Comparison of ENCODE assay signal across 8 cellular contexts in the genomic region with DNA sequence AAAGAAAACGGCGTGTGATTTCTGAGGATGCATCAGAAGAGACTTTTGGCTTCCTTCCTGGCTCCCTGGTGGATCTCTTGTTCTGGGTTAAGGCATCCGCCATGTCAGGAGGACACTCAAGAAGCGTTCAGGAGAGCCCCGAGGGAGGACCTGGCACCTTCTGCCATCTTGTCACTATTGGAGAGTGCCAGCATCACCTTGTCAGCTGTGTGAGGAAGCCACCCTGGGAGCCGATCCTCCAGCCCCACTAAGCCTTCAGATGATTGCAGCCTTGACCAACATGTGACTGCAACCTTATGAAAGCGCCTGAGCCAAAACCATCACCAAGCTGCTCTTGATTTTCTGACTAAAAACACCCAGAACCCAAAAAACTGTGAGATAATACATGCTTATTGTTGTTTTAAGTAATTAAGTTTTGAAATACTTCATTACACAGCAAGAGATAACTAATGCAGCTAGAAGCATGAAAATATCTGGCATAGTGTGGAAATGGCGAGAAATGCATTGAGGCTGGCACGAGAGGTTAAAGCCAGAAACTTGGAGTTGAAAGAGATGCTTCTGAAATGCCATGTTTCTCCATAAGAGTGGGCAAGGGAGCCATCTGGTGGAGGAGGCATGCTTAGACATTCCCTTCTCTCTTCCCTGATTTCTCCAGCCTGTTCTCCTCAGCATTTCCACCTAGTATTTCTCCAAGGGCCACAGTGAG. TPM values are rescaled to one million over a fixed set of nuclear protein-coding genes. Genes with fewer than 3 reads are reported as not detected.
A peak's percentile ranks its signal among the peaks of the same experiment; 100 is the strongest.
DNase-seq lines count a peak whose midpoint lies in the region; ATAC-seq, FAIRE-seq and TF ChIP-seq lines count a peak whose summit lies in the region.

No MANE protein-coding gene starts in this region.

- no peaks in the 10 kb centered on the region for H3K27me3 ChIP-seq in bronchial epithelial cell (ENCODE audit: control insufficient read depth, insufficient read depth, low read length)

- peak; percentile 90 for FAIRE-seq in bronchial epithelial cell (lab: Jason Lieb, UNC)

- no peak for ATAC-seq in HG03565 (IDR thresholded peaks at IDR 0.05; ENCODE audit: unreplicated experiment)

- no peaks in the 10 kb centered on the region for H3K36me3 ChIP-seq in bronchial epithelial cell (ENCODE audit: control insufficient read depth, insufficient read depth, low read length)

- TF ChIP-seq CTCF in bronchial epithelial cell (IDR thresholded peaks at IDR 0.05; ENCODE audit: insufficient read depth, low read length, severe bottlenecking) = peak; percentile 85

- no peak overlapping the region for H3K4me3 ChIP-seq in bronchial epithelial cell (ENCODE audit: low read depth, low read length)

- DNase-seq in NOMO-1 (lab: John Stamatoyannopoulos, UW; ENCODE audit: unreplicated experiment in 2 of 2) (peak; percentile 33 to 67), NOMO-1 treated with dmso at 0.1 percent for 144 hours (lab: John Stamatoyannopoulos, UW; ENCODE audit: unreplicated experiment) (no peak), NCI-H1930 (lab: John Stamatoyannopoulos, UW) (peak; percentile 5 to 45), T1000 (lab: John Stamatoyannopoulos, UW) (peak; percentile 70), bronchial epithelial cell (ENCODE audit: low read depth) (peak; percentile 72), kidney glomerular epithelial cell (lab: John Stamatoyannopoulos, UW) (peak; percentile 78)
- peak; percentile 41 to 55 for DNase-seq in stimulated activated CD4-positive, alpha-beta T cell treated with anti-CD3 and anti-CD28 coated beads, Interleukin-2, amount 100 ng/mL, for 48 hours

RNA-seq across cellular contexts. Expression of a gene that starts 5.4 kb away (rescaled TPM):
- 15.3 and 19.1 TPM in 2 replicates for total RNA-seq in bronchial epithelial cell

RNA-seq across cellular contexts. Expression of a gene that starts 18.0 kb away (rescaled TPM):
- total RNA-seq in bronchial epithelial cell = 3.6 and 4.7 TPM in 2 replicates

RNA-seq across cellular contexts. Expression of a gene that starts 40.3 kb away (rescaled TPM):
- not detected in 2 replicates for total RNA-seq in bronchial epithelial cell

RNA-seq across cellular contexts. Expression of a gene that starts 44.5 kb away (rescaled TPM):
- 89.2 and 99.3 TPM in 2 replicates for total RNA-seq in bronchial epithelial cell
